ENCODE assay signal across 1 cellular context in genomic region chr4:184746532-184746870, GRCh38.
TF ChIP-seq lines count a peak whose summit lies in the region.

No MANE protein-coding gene starts in this region.

TF ChIP-seq in GM23338, 12 proteins besides CTCF, POLR2A, EP300 and RAD21 (continued from another document):
- TF ChIP-seq ZNF462 (CRISPR knock-in tag; IDR thresholded peaks at IDR 0.05) (no peak), ZNF331 (CRISPR knock-in tag; IDR thresholded peaks at IDR 0.05; ENCODE audit: low read depth) (no peak)
- TF ChIP-seq, protein P1, sequence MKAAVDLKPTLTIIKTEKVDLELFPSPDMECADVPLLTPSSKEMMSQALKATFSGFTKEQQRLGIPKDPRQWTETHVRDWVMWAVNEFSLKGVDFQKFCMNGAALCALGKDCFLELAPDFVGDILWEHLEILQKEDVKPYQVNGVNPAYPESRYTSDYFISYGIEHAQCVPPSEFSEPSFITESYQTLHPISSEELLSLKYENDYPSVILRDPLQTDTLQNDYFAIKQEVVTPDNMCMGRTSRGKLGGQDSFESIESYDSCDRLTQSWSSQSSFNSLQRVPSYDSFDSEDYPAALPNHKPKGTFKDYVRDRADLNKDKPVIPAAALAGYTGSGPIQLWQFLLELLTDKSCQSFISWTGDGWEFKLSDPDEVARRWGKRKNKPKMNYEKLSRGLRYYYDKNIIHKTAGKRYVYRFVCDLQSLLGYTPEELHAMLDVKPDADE (IDR thresholded peaks at IDR 0.05) = no peak
